8 cellular contexts compared by ENCODE assay signal in genomic region chr12:104458645-104459555, GRCh38.
DNase-seq lines count a peak whose midpoint lies in the region; ATAC-seq and TF ChIP-seq lines count a peak whose summit lies in the region.

No MANE protein-coding gene starts in this region.

- no peaks in the 10 kb centered on the region for H3K27me3 ChIP-seq in MM.1S (replicated peaks; ENCODE audit: insufficient read depth, low read length)
- H3K27me3 ChIP-seq in iPS-20b (ENCODE audit: insufficient read depth, low read length): peaks cover 45% of the 10 kb centered on the region

- TF ChIP-seq CTCF in GM12873 (IDR thresholded peaks at IDR 0.05; ENCODE audit: insufficient read depth, low read depth, low read length, missing control alignments) (peak; percentile 21), MM.1S (IDR thresholded peaks at IDR 0.05; ENCODE audit: low read length) (no peak)

- H3K9me3 ChIP-seq in MM.1S (replicated peaks; ENCODE audit: insufficient read depth, low read length) (no peaks in the 10 kb centered on the region), iPS-20b (ENCODE audit: insufficient read depth, low read depth, low read length) (no peaks in the 10 kb centered on the region)

- H3K27ac ChIP-seq in MM.1S (ENCODE audit: low read length): peak overlapping the region; percentile 91
- no peak overlapping the region for H3K27ac ChIP-seq in iPS-20b (ENCODE audit: low read length)

- H3K9ac ChIP-seq in MM.1S (ENCODE audit: low read length): peak overlapping the region; percentile 81
- H3K9ac ChIP-seq in iPS-20b (ENCODE audit: low read depth, low read length): peak overlapping the region; percentile 84

- H3K36me3 ChIP-seq in MM.1S (replicated peaks; ENCODE audit: insufficient read depth, low read length) (no peaks in the 10 kb centered on the region), iPS-20b (ENCODE audit: insufficient read depth, low read depth, low read length) (no peaks in the 10 kb centered on the region)

- peaks cover 67% of the 10 kb centered on the region for H3K79me2 ChIP-seq in MM.1S (ENCODE audit: low read length)

- H4K20me1 ChIP-seq in MM.1S (ENCODE audit: insufficient read depth, low read length): no peaks in the 10 kb centered on the region

- H3K4me1 ChIP-seq in MM.1S (ENCODE audit: low read length): peaks cover 39% of the 10 kb centered on the region
- H3K4me1 ChIP-seq in iPS-20b (ENCODE audit: insufficient read depth, low read length): peaks cover 27% of the 10 kb centered on the region

- peak overlapping the region; percentile 79 for H2AFZ ChIP-seq in MM.1S (ENCODE audit: low read length)

- no peaks in the 10 kb centered on the region for H3K9me2 ChIP-seq in MM.1S (replicated peaks; ENCODE audit: insufficient read depth, low read length)

- H3K4me3 ChIP-seq in MM.1S (ENCODE audit: low read length) (peak overlapping the region; percentile 91), iPS-20b (ENCODE audit: low read length) (peak overlapping the region; percentile 93)

- no peak for ATAC-seq in GM18867 (IDR thresholded peaks at IDR 0.05; ENCODE audit: unreplicated experiment)

- peak; percentile 81 for DNase-seq in MM.1S
- DNase-seq in astrocyte of the hippocampus (ENCODE audit: low read depth, low spot score): peak; percentile 67
- peak; percentile 13 for DNase-seq in stimulated activated naive CD4-positive, alpha-beta T cell treated with Interleukin-2 at 50 U/mL for 16 hours (lab: John Stamatoyannopoulos, UW)
- DNase-seq in NCI-H524 treated with DMSO at 0.1 percent for 48 hours (lab: John Stamatoyannopoulos, UW): no peak
- no peak for DNase-seq in DMS153 treated with DMSO at 0.1 percent for 48 hours (lab: John Stamatoyannopoulos, UW; ENCODE audit: unreplicated experiment)

- H3F3A ChIP-seq in MM.1S (ENCODE audit: insufficient read depth, low read length): peaks cover 39% of the 10 kb centered on the region

- peak overlapping the region; percentile 95 for H3K4me2 ChIP-seq in MM.1S (ENCODE audit: low read depth, low read length)

Comparison
In these comparisons a context has a peak if more than half of its experiments do, and no peak if none do; other contexts are left out.
1. DNase-seq: peak in MM.1S (single experiment), astrocyte of the hippocampus (single experiment) and stimulated activated naive CD4-positive, alpha-beta T cell treated with Interleukin-2 at 50 U/mL for 16 hours (single experiment); none in NCI-H524 treated with DMSO at 0.1 percent for 48 hours (single experiment) and DMS153 treated with DMSO at 0.1 percent for 48 hours (single experiment).